15 cellular contexts compared by ENCODE assay signal in genomic region chr16:85195884-85196816, GRCh38.
DNase-seq lines count a peak whose midpoint lies in the region; ATAC-seq and TF ChIP-seq lines count a peak whose summit lies in the region.
"Had no signal": no experiment of that assay in that cellular context is flagged by ENCODE, and none has a peak within 500 bp of the region (broad histone marks: within the 10 kb centered on the region; RNA-seq: fewer than 3 reads in every experiment).

No MANE protein-coding gene starts in this region.

- no peaks in the 10 kb centered on the region for H3K9me3 Mint-ChIP-seq in nephron progenitor cell
- H3K9me3 Mint-ChIP-seq: activated naive CD4-positive, alpha-beta T cell treated with anti-CD3 and anti-CD28 coated beads, Interleukin-2, amount 50 U/mL, for 24 hours had no signal

- H3K27ac ChIP-seq in cardiac muscle cell (peak overlapping the region; percentile 13), thymus (ENCODE audit: low read depth) (peak overlapping the region; percentile 36)
- H3K27ac ChIP-seq: WERI-Rb-1 had no signal

- peak; percentile 38 for ATAC-seq in SK-N-SH treated with all-trans-retinoic acid at 6 μM for 48 hours
- no peak for ATAC-seq in HG02852 (IDR thresholded peaks at IDR 0.05; ENCODE audit: unreplicated experiment)

- H3K4me1 Mint-ChIP-seq in nephron progenitor cell: peaks cover 89% of the 10 kb centered on the region
- H3K4me1 Mint-ChIP-seq: activated naive CD4-positive, alpha-beta T cell treated with anti-CD3 and anti-CD28 coated beads, Interleukin-2, amount 50 U/mL, for 24 hours had no signal

- no peak for TF ChIP-seq CTCF in cardiac muscle cell (IDR thresholded peaks at IDR 0.05; ENCODE audit: low read depth, low read length)
- no peak for TF ChIP-seq CTCF in nephron progenitor cell (IDR thresholded peaks at IDR 0.05)

- peak overlapping the region; percentile 7 for H3K27ac Mint-ChIP-seq in nephron progenitor cell
- H3K27ac Mint-ChIP-seq: activated naive CD4-positive, alpha-beta T cell treated with anti-CD3 and anti-CD28 coated beads, Interleukin-2, amount 50 U/mL, for 24 hours had no signal

- H3K4me1 ChIP-seq in cardiac muscle cell (ENCODE audit: low read depth): peaks cover 47% of the 10 kb centered on the region
- no peaks in the 10 kb centered on the region for H3K4me1 ChIP-seq in thymus (ENCODE audit: control insufficient read depth, insufficient read depth, low read length)

- H3K4me3 ChIP-seq in cardiac muscle cell (no peak overlapping the region), thymus (ENCODE audit: low read length) (no peak overlapping the region)

- peaks cover 7% of the 10 kb centered on the region for H3K27me3 Mint-ChIP-seq in nephron progenitor cell (ENCODE audit: low read depth, poor library complexity)
- H3K27me3 Mint-ChIP-seq: activated naive CD4-positive, alpha-beta T cell treated with anti-CD3 and anti-CD28 coated beads, Interleukin-2, amount 50 U/mL, for 24 hours had no signal

- H3K9me3 ChIP-seq in cardiac muscle cell (ENCODE audit: low read depth): no peaks in the 10 kb centered on the region
- no peaks in the 10 kb centered on the region for H3K9me3 ChIP-seq in thymus (ENCODE audit: control insufficient read depth)

- WGBS in thymus: 93% methylated on average over 25 of the region's 25 CpGs

- no peak for DNase-seq in cardiac muscle cell (ENCODE audit: low read depth in 1 of 2, low spot score in 1 of 2)
- DNase-seq in nephron progenitor cell: no peak
- DNase-seq in EL: no peak
- no peak for DNase-seq in activated CD4-positive, alpha-beta T cell treated with anti-CD3 and anti-CD28 coated beads, Interleukin-2, amount 50 U/mL, for 48 hours
- DNase-seq in MV-4-11 (lab: John Stamatoyannopoulos, UW): no peak
- DNase-seq: H7; MM.1S; NCI-H2171 treated with DMSO at 0.1 percent for 48 hours; stimulated activated CD4-positive, alpha-beta T cell treated with anti-CD3 and anti-CD28 coated beads, Interleukin-4, amount 100 ng/mL, for 4 hours; stimulated activated naive CD4-positive, alpha-beta T cell treated with Interleukin-2 at 50 U/mL for 16 hours; WERI-Rb-1 had no signal

- H3K27me3 ChIP-seq in cardiac muscle cell (no peaks in the 10 kb centered on the region), thymus (ENCODE audit: control insufficient read depth, insufficient read depth) (no peaks in the 10 kb centered on the region)

- no peaks in the 10 kb centered on the region for H3K36me3 Mint-ChIP-seq in nephron progenitor cell (ENCODE audit: low read depth)
- H3K36me3 Mint-ChIP-seq: activated naive CD4-positive, alpha-beta T cell treated with anti-CD3 and anti-CD28 coated beads, Interleukin-2, amount 50 U/mL, for 24 hours had no signal

- H3K4me3 Mint-ChIP-seq in nephron progenitor cell: peak overlapping the region; percentile 28
- H3K4me3 Mint-ChIP-seq: activated naive CD4-positive, alpha-beta T cell treated with anti-CD3 and anti-CD28 coated beads, Interleukin-2, amount 50 U/mL, for 24 hours had no signal

- no peaks in the 10 kb centered on the region for H3K36me3 ChIP-seq in cardiac muscle cell
- H3K36me3 ChIP-seq in thymus (ENCODE audit: control insufficient read depth, insufficient read depth): no peaks in the 10 kb centered on the region
- H3K36me3 ChIP-seq: WERI-Rb-1 had no signal

TF ChIP-seq in SK-N-SH treated with all-trans-retinoic acid at 6 μM for 48 hours, 23 proteins besides CTCF, POLR2A, EP300 and RAD21:
- no peak for TF ChIP-seq CSRNP3 (CRISPR knock-in tag; IDR thresholded peaks at IDR 0.05)
- TF ChIP-seq CREB5 (CRISPR knock-in tag; IDR thresholded peaks at IDR 0.05; ENCODE audit: low read depth): no peak
- TF ChIP-seq ISL1 (CRISPR knock-in tag; IDR thresholded peaks at IDR 0.05): peak; percentile 45
- TF ChIP-seq ZNF565 (CRISPR knock-in tag; conservative IDR thresholded peaks at IDR 0.05; ENCODE audit: low read depth): no peak
- TF ChIP-seq TCF4 (CRISPR knock-in tag; IDR thresholded peaks at IDR 0.05; ENCODE audit: borderline replicate concordance): peak; percentile 32; the same call in 1 of the 2 replicates
- TF ChIP-seq ZNF70 (CRISPR knock-in tag; IDR thresholded peaks at IDR 0.05): no peak
- TF ChIP-seq ZNF8 (CRISPR knock-in tag; IDR thresholded peaks at IDR 0.05): no peak
- no peak for TF ChIP-seq PPARA (CRISPR knock-in tag; IDR thresholded peaks at IDR 0.05; ENCODE audit: borderline replicate concordance)
- TF ChIP-seq ZC3H10 (CRISPR knock-in tag; IDR thresholded peaks at IDR 0.05): no peak
